In genomic region chr10:119216137-119216536, GRCh38 we compare ENCODE assay signal across 22 cellular contexts.
"Had no signal": no experiment of that assay in that cellular context is flagged by ENCODE, and none has a peak within 500 bp of the region (broad histone marks: within the 10 kb centered on the region; RNA-seq: fewer than 3 reads in every experiment).

No MANE protein-coding gene starts in this region.

- H3K36me3 Mint-ChIP-seq: mesothelial cell of epicardium had no signal

- H3K36me3 ChIP-seq: esophagus squamous epithelium had no signal

- H3K4me3 ChIP-seq: esophagus squamous epithelium, lung had no signal

- H3K27ac Mint-ChIP-seq: activated CD4-positive, alpha-beta T cell treated with anti-CD3 and anti-CD28 coated beads, Interleukin-2, amount 10 ng/mL, durations not matched to agents 7 days and 5 days; activated CD8-positive, alpha-beta T cell treated with anti-CD3 and anti-CD28 coated beads, Interleukin-2, amount 10 ng/mL, durations not matched to agents 7 days and 5 days; activated naive CD4-positive, alpha-beta T cell treated with anti-CD3 and anti-CD28 coated beads for 36 hours; dendritic cell treated with granulocyte-macrophage colony-stimulating factor and Interleukin-4, amounts not matched to agents 40 ng/mL and 50 ng/mL, for 4 days; nephron progenitor cell; progenitor cell of endocrine pancreas; stimulated activated naive CD8-positive, alpha-beta T cell treated with anti-CD3 and anti-CD28 coated beads, Interleukin-15, Interleukin-2, amounts not matched to agents 100 ng/mL and 50 ng/mL, for 24 hours; type B pancreatic cell had no signal

- H3K27me3 Mint-ChIP-seq: activated CD4-positive, alpha-beta T cell treated with anti-CD3 and anti-CD28 coated beads, Interleukin-2, amount 10 ng/mL, durations not matched to agents 7 days and 5 days; dendritic cell treated with granulocyte-macrophage colony-stimulating factor and Interleukin-4, amounts not matched to agents 40 ng/mL and 50 ng/mL, for 4 days; progenitor cell of endocrine pancreas; stimulated activated naive CD8-positive, alpha-beta T cell treated with anti-CD3 and anti-CD28 coated beads, Interleukin-15, Interleukin-2, amounts not matched to agents 100 ng/mL and 50 ng/mL, for 24 hours; type B pancreatic cell had no signal

- H3K27me3 ChIP-seq: esophagus squamous epithelium had no signal

- H3K4me3 Mint-ChIP-seq: activated CD4-positive, alpha-beta T cell treated with anti-CD3 and anti-CD28 coated beads, Interleukin-2, amount 10 ng/mL, durations not matched to agents 7 days and 5 days; activated CD8-positive, alpha-beta T cell treated with anti-CD3 and anti-CD28 coated beads, Interleukin-2, amount 10 ng/mL, durations not matched to agents 7 days and 5 days; activated naive CD4-positive, alpha-beta T cell treated with anti-CD3 and anti-CD28 coated beads for 36 hours; activated T-cell treated with anti-CD3 and anti-CD28 coated beads, Interleukin-2, amount 50 U/mL, for 4 hours; dendritic cell treated with granulocyte-macrophage colony-stimulating factor and Interleukin-4, amounts not matched to agents 40 ng/mL and 50 ng/mL, for 4 days; mesothelial cell of epicardium; nephron progenitor cell; stimulated activated naive CD8-positive, alpha-beta T cell treated with anti-CD3 and anti-CD28 coated beads, Interleukin-15, Interleukin-2, amounts not matched to agents 100 ng/mL and 50 ng/mL, for 24 hours; type B pancreatic cell had no signal

- DNase-seq: activated CD4-positive, alpha-beta T cell treated with anti-CD3 and anti-CD28 coated beads, Interleukin-2, amount 10 ng/mL, durations not matched to agents 7 days and 5 days; activated CD4-positive, CD25-positive, alpha-beta regulatory T cell; activated CD8-positive, alpha-beta memory T cell treated with anti-CD3 and anti-CD28 coated beads, Interleukin-2, amount 50 U/mL, for 4 hours; activated CD8-positive, alpha-beta T cell treated with anti-CD3 and anti-CD28 coated beads, Interleukin-2, amount 10 ng/mL, durations not matched to agents 7 days and 5 days; activated naive CD4-positive, alpha-beta T cell treated with anti-CD3 and anti-CD28 coated beads for 36 hours; activated T-cell treated with anti-CD3 and anti-CD28 coated beads, Interleukin-2, amount 50 U/mL, for 4 hours; effector CD8-positive, alpha-beta T cell; esophagus squamous epithelium; left cardiac atrium; nephron progenitor cell; nucleus accumbens; small intestine; stimulated activated CD4-positive, alpha-beta T cell treated with anti-CD3 and anti-CD28 coated beads, Interleukin-15, amount 100 ng/mL, for 24 hours; stimulated activated CD4-positive, alpha-beta T cell treated with anti-CD3 and anti-CD28 coated beads, Interleukin-2, amount 100 ng/mL, for 48 hours; T-helper 1 cell; T-helper 9 cell had no signal

- H3K9me3 ChIP-seq: esophagus squamous epithelium had no signal

- ATAC-seq: activated CD8-positive, alpha-beta T cell treated with anti-CD3 and anti-CD28 coated beads, Interleukin-2, amount 10 ng/mL, durations not matched to agents 7 days and 5 days; activated T-cell treated with anti-CD3 and anti-CD28 coated beads, Interleukin-2, amount 50 U/mL, for 4 hours; left cardiac atrium had no signal

- H3K9me3 Mint-ChIP-seq: activated CD4-positive, alpha-beta T cell treated with anti-CD3 and anti-CD28 coated beads, Interleukin-2, amount 10 ng/mL, durations not matched to agents 7 days and 5 days; activated naive CD4-positive, alpha-beta T cell treated with anti-CD3 and anti-CD28 coated beads for 36 hours; activated T-cell treated with anti-CD3 and anti-CD28 coated beads, Interleukin-2, amount 50 U/mL, for 4 hours; dendritic cell treated with granulocyte-macrophage colony-stimulating factor and Interleukin-4, amounts not matched to agents 40 ng/mL and 50 ng/mL, for 4 days; mesothelial cell of epicardium; nephron progenitor cell; stimulated activated naive CD8-positive, alpha-beta T cell treated with anti-CD3 and anti-CD28 coated beads, Interleukin-15, Interleukin-2, amounts not matched to agents 100 ng/mL and 50 ng/mL, for 24 hours; type B pancreatic cell had no signal
